ENCODE assay signal across 26 cellular contexts in genomic region chr4:125498981-125499380, GRCh38.
"Had no signal": no experiment of that assay in that cellular context is flagged by ENCODE, and none has a peak within 500 bp of the region (broad histone marks: within the 10 kb centered on the region; RNA-seq: fewer than 3 reads in every experiment).

No MANE protein-coding gene starts in this region.

- ATAC-seq: effector memory CD8-positive, alpha-beta T cell; esophagus mucosa; gastrocnemius medialis; heart right ventricle; left cardiac atrium; left lung; left ventricle myocardium superior; lower lobe of right lung; mucosa of descending colon had no signal

- H3K27me3 ChIP-seq: colonic mucosa, esophagus squamous epithelium, gastrocnemius medialis, heart right ventricle, left lung had no signal

- H3K27ac ChIP-seq: colonic mucosa, epithelial cell of prostate, esophagus squamous epithelium, gastrocnemius medialis, heart right ventricle, left lung, lower lobe of right lung had no signal

- H3K4me1 ChIP-seq: colonic mucosa, esophagus squamous epithelium, gastrocnemius medialis, left lung, lower lobe of right lung had no signal

- FAIRE-seq: endometrium, islet of Langerhans, keratinocyte had no signal

- DNase-seq: colonic mucosa; cortex of kidney; effector CD8-positive, alpha-beta T cell; effector memory CD8-positive, alpha-beta T cell; endodermal cell; erythroblast; esophagus squamous epithelium; foreskin fibroblast; foreskin melanocyte; gastrocnemius medialis; glutamatergic neuron; head of caudate nucleus; heart right ventricle; hippocampal formation; left cardiac atrium; left lung; left ventricle myocardium superior; lower lobe of right lung; mesendoderm; mucosa of descending colon; naive B cell had no signal

- H3K4me3 ChIP-seq: colonic mucosa, esophagus squamous epithelium, gastrocnemius medialis, heart right ventricle, left lung, lower lobe of right lung, mucosa of descending colon had no signal

- H3K36me3 ChIP-seq: colonic mucosa, esophagus squamous epithelium, gastrocnemius medialis, heart right ventricle, left lung, lower lobe of right lung had no signal

- H3K9me3 ChIP-seq: colonic mucosa, esophagus squamous epithelium, gastrocnemius medialis, heart right ventricle, left lung, lower lobe of right lung, mucosa of descending colon had no signal
